Comparison of ENCODE assay signal across 8 cellular contexts in genomic region chr6:169831450-169832246, GRCh38.
A peak's percentile ranks its signal among the peaks of the same experiment; 100 is the strongest.
DNase-seq lines count a peak whose midpoint lies in the region; ATAC-seq and TF ChIP-seq lines count a peak whose summit lies in the region.

No MANE protein-coding gene starts in this region.

- H3K9me2 ChIP-seq in hepatocyte (replicated peaks; ENCODE audit: insufficient read depth) = no peaks in the 10 kb centered on the region

- H2AFZ ChIP-seq in hepatocyte = no peak overlapping the region

- in situ Hi-C loops in astrocyte of the cerebellum (cut with HindIII; ENCODE audit: low sequenced_read_pairs) = loop anchor here (10.0 to 25.0 kb wide), 3 partner anchors 63 to 673 kb away; no protein-coding TSS in a partner anchor

- no peaks in the 10 kb centered on the region for H4K20me1 ChIP-seq in hepatocyte (ENCODE audit: insufficient read depth, poor library complexity, severe bottlenecking)

- WGBS in hepatocyte (ENCODE audit: low lambda C conversion rate, missing lambda C conversion rate) = 42% methylated on average over 32 of the region's 32 CpGs

- H3K79me2 ChIP-seq in hepatocyte = no peaks in the 10 kb centered on the region

- H3K4me3 ChIP-seq in astrocyte of the cerebellum (ENCODE audit: low read depth, low read length) (no peak overlapping the region), hepatocyte (no peak overlapping the region), skeletal muscle cell (ENCODE audit: low read depth, low read length) (peak overlapping the region; percentile 2)

- H3K27ac ChIP-seq in hepatocyte = peak overlapping the region; percentile 31

- DNase-seq in CD1c-positive myeloid dendritic cell (ENCODE audit: extremely low spot score) (peak; percentile 72), NCI-H1105 treated with DMSO at 0.1 percent for 48 hours (lab: John Stamatoyannopoulos, UW) (peak; percentile 85), T-helper 9 cell (peak; percentile 65), astrocyte of the cerebellum (ENCODE audit: low read depth) (peak; percentile 18), hepatocyte (ENCODE audit: low spot score) (peak; percentile 83), skeletal muscle cell (ENCODE audit: low read depth) (peak; percentile 15)

- no peaks in the 10 kb centered on the region for H3K36me3 ChIP-seq in hepatocyte (replicated peaks; ENCODE audit: insufficient read depth, low read depth)

- TF ChIP-seq CTCF in astrocyte of the cerebellum (IDR thresholded peaks at IDR 0.05; ENCODE audit: low read depth, low read length, missing control alignments) (peak; percentile 86), hepatocyte (IDR thresholded peaks at IDR 0.05; ENCODE audit: poor library complexity) (peak; percentile 90)

- peaks cover 3% of the 10 kb centered on the region for H3K27me3 ChIP-seq in hepatocyte

- no peaks in the 10 kb centered on the region for H3K9me3 ChIP-seq in hepatocyte (ENCODE audit: low read depth)

- ATAC-seq in GM21367 (IDR thresholded peaks at IDR 0.05; ENCODE audit: unreplicated experiment) (peak; percentile 74), HG02840 (IDR thresholded peaks at IDR 0.05; ENCODE audit: low FRiP score, unreplicated experiment) (no peak)

- peak overlapping the region; percentile 59 for H3K4me2 ChIP-seq in hepatocyte

- H3K4me1 ChIP-seq in hepatocyte (ENCODE audit: insufficient read depth) = no peaks in the 10 kb centered on the region

Comparison
In these comparisons a context has a peak if more than half of its experiments do, and no peak if none do; other contexts are left out.
1. DNase-seq: peak in every context shown above with its lines; median percentile 85 in NCI-H1105 treated with DMSO at 0.1 percent for 48 hours; 83 in hepatocyte; 72 in CD1c-positive myeloid dendritic cell; 65 in T-helper 9 cell; 18 in astrocyte of the cerebellum; 15 in skeletal muscle cell.